2 cellular contexts compared by ENCODE assay signal in genomic region chr6:2971420-2972218, GRCh38.
TF ChIP-seq lines count a peak whose summit lies in the region.

Gene SERPINB6 (minus strand): TSS chr6:2971567. CDS start chr6:2959332, 12,235 bp downstream.

TF ChIP-seq in IMR-90, 13 proteins besides CTCF, POLR2A, EP300 and RAD21:
- TF ChIP-seq FOS (IDR thresholded peaks at IDR 0.05; ENCODE audit: low read depth, low read length) (no peak), MAFK (IDR thresholded peaks at IDR 0.05; ENCODE audit: low read depth, low read length) (no peak), NFE2L2 (IDR thresholded peaks at IDR 0.05; ENCODE audit: low read depth, low read length) (no peak), CHD1 (IDR thresholded peaks at IDR 0.05; ENCODE audit: low read depth, low read length) (no peak), RFX5 (IDR thresholded peaks at IDR 0.05; ENCODE audit: low read depth, low read length) (no peak), CEBPB (IDR thresholded peaks at IDR 0.05; ENCODE audit: low read depth, low read length) (no peak), ELK1 (IDR thresholded peaks at IDR 0.05; ENCODE audit: borderline replicate concordance, low read depth, low read length) (no peak), MXI1 (IDR thresholded peaks at IDR 0.05; ENCODE audit: borderline replicate concordance, low read depth, low read length) (peak; percentile 39; the same call in 1 of the 2 replicates)

TF ChIP-seq in WTC11, 78 proteins besides CTCF, POLR2A, EP300 and RAD21:
- TF ChIP-seq TEAD1 (CRISPR knock-in tag; IDR thresholded peaks at IDR 0.05) (0 out of 2 replicates have a peak, but pooled peaks have one; percentile 25), ZMAT4 (CRISPR knock-in tag; IDR thresholded peaks at IDR 0.05) (no peak), SP1 (CRISPR knock-in tag; conservative IDR thresholded peaks at IDR 0.05) (peak; percentile 19; the same call in 1 of the 2 replicates), MAX (CRISPR knock-in tag; IDR thresholded peaks at IDR 0.05) (peak; percentile 34; the same call in 1 of the 2 replicates), FOXK1 (CRISPR knock-in tag; IDR thresholded peaks at IDR 0.05) (peak; percentile 18; the same call in 1 of the 2 replicates), GABPB1 (CRISPR knock-in tag; IDR thresholded peaks at IDR 0.05) (peak; percentile 83), HMGXB4 (CRISPR knock-in tag; IDR thresholded peaks at IDR 0.05) (peak; percentile 80), PRRX2 (CRISPR knock-in tag; IDR thresholded peaks at IDR 0.05) (no peak)
